Comparison of ENCODE assay signal across 11 cellular contexts in the genomic region with DNA sequence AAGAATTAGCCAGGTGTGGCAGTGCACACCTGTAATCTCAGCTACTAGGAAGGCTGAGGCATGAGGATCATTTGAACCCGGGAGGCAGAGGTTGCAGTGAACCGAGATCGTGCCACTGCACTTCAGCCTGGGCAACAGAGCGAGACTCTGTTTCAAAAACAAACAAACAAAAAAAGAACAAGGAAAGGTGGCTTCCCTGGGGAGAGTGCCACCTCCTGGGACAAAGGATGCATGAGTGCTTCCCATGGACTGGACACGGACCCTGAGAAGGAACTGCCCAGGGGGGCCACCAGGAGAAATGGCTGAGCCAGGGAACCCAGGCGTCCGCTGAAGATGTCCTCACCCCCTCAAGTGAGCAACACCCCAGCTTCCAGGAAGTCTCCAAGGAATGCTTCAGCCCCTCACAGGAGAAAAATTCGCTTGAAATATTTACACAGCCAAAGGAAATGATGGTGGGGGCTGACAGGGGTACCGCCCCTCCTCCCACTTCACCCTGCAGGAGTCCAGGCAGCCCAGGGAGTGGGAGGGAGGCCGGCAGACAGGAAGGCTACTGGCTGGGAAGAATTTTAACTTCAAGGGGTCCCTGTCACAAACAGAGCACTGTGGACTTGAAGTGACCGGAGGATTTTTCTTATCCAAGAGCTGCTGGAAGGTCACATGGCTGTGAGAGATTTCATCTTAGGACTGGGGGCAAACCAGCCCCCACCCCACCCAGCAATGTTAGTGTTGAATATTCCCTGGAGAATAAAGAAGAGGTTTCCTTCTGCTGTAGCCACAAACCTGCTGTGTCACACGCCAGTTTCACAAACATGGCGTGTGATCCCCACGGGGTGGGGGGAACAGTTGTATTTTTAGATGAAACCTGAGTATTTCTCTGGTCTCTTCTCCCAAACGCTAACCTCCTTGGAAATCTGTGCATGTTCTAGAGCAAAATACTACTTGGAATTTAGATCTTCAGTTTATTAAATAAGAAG.
DNase-seq lines count a peak whose midpoint lies in the region; ATAC-seq, FAIRE-seq and TF ChIP-seq lines count a peak whose summit lies in the region.
"Had no signal": no experiment of that assay in that cellular context is flagged by ENCODE, and none has a peak within 500 bp of the region (broad histone marks: within the 10 kb centered on the region; RNA-seq: fewer than 3 reads in every experiment).

No MANE protein-coding gene starts in this region.

- H3K4me3 ChIP-seq in AG04450 (ENCODE audit: low read depth, low read length) = no peak overlapping the region
- H3K4me3 ChIP-seq in choroid plexus epithelial cell (ENCODE audit: low read depth, low read length) = no peak overlapping the region

- TF ChIP-seq CTCF in AG04450 (IDR thresholded peaks at IDR 0.05; ENCODE audit: low read depth, low read length) (no peak), choroid plexus epithelial cell (conservative IDR thresholded peaks at IDR 0.05; ENCODE audit: low read depth, low read length) (peak; percentile 35), mesothelial cell of epicardium (IDR thresholded peaks at IDR 0.05; ENCODE audit: unreplicated experiment) (no peak), D721Med (IDR thresholded peaks at IDR 0.05; ENCODE audit: insufficient read depth, missing control alignments) (no peak)
- no peak for TF ChIP-seq CTCF in CD4-positive, alpha-beta T cell (IDR thresholded peaks at IDR 0.05)

- DNase-seq in AG04450 (ENCODE audit: low read depth, low spot score) = no peak
- DNase-seq in NCI-H2227 (lab: John Stamatoyannopoulos, UW; ENCODE audit: unreplicated experiment) = peak; percentile 14
- peak; percentile 33 for DNase-seq in choroid plexus epithelial cell (ENCODE audit: low read depth)
- DNase-seq in mesothelial cell of epicardium (ENCODE audit: low spot score in 2 of 2, unreplicated experiment in 2 of 2) = no peak
- DNase-seq in CD4-positive, alpha-beta T cell = no peak
- no peak for DNase-seq in D721Med (ENCODE audit: insufficient read length, low spot score)
- DNase-seq in DMS 273 treated with DMSO at 0.1 percent for 48 hours (lab: John Stamatoyannopoulos, UW) = no peak
- DNase-seq in activated naive CD4-positive, alpha-beta T cell treated with anti-CD3 and anti-CD28 coated beads, Interleukin-2, amount 50 U/mL, for 16 hours = no peak
- DNase-seq: Kasumi-1 had no signal

- no peak for FAIRE-seq in D721Med (lab: Jason Lieb, UNC)

- H3K9me3 ChIP-seq in AG04450 (ENCODE audit: control insufficient read depth, insufficient read depth, low read length) = no peaks in the 10 kb centered on the region
- H3K9me3 ChIP-seq in CD4-positive, alpha-beta T cell (ENCODE audit: control insufficient read depth, low read length) = no peaks in the 10 kb centered on the region

- H3K36me3 Mint-ChIP-seq in mesothelial cell of epicardium = no peaks in the 10 kb centered on the region
- no peaks in the 10 kb centered on the region for H3K36me3 Mint-ChIP-seq in CD4-positive, alpha-beta T cell (ENCODE audit: low read depth)

- H3K9me3 Mint-ChIP-seq in mesothelial cell of epicardium = no peaks in the 10 kb centered on the region
- H3K9me3 Mint-ChIP-seq in CD4-positive, alpha-beta T cell = no peaks in the 10 kb centered on the region
- H3K9me3 Mint-ChIP-seq: stimulated activated naive CD8-positive, alpha-beta T cell treated with anti-CD3 and anti-CD28 coated beads, Interleukin-15, Interleukin-2, amounts not matched to agents 100 ng/mL and 50 ng/mL, for 24 hours had no signal

- H3K4me1 Mint-ChIP-seq in mesothelial cell of epicardium = peaks cover 60% of the 10 kb centered on the region
- H3K4me1 Mint-ChIP-seq in CD4-positive, alpha-beta T cell (ENCODE audit: low read depth) = no peaks in the 10 kb centered on the region

- no peaks in the 10 kb centered on the region for H3K27me3 ChIP-seq in AG04450 (ENCODE audit: control insufficient read depth, insufficient read depth, low read length)
- no peaks in the 10 kb centered on the region for H3K27me3 ChIP-seq in CD4-positive, alpha-beta T cell (ENCODE audit: control insufficient read depth, insufficient read depth, low read length)

- peak overlapping the region; percentile 92 for H3K27ac Mint-ChIP-seq in mesothelial cell of epicardium
- no peak overlapping the region for H3K27ac Mint-ChIP-seq in CD4-positive, alpha-beta T cell
- H3K27ac Mint-ChIP-seq: stimulated activated naive CD8-positive, alpha-beta T cell treated with anti-CD3 and anti-CD28 coated beads, Interleukin-15, Interleukin-2, amounts not matched to agents 100 ng/mL and 50 ng/mL, for 24 hours had no signal

- POLR2A ChIA-PET in AG04450 (lab: Yijun Ruan, JAX) = no interaction called here
- POLR2A ChIA-PET in CD4-positive, alpha-beta T cell (lab: Charles Lee) = interaction anchor here (0.6 kb wide), 1 partner anchor 85 kb away, joined by 3 read pairs; no protein-coding TSS in a partner anchor

- H3K27me3 Mint-ChIP-seq in mesothelial cell of epicardium (ENCODE audit: low read depth) = no peaks in the 10 kb centered on the region
- no peaks in the 10 kb centered on the region for H3K27me3 Mint-ChIP-seq in CD4-positive, alpha-beta T cell
- H3K27me3 Mint-ChIP-seq: stimulated activated naive CD8-positive, alpha-beta T cell treated with anti-CD3 and anti-CD28 coated beads, Interleukin-15, Interleukin-2, amounts not matched to agents 100 ng/mL and 50 ng/mL, for 24 hours had no signal

- H3K27ac ChIP-seq in AG04450 (ENCODE audit: low read depth, low read length) = peak overlapping the region; percentile 21
- no peak overlapping the region for H3K27ac ChIP-seq in CD4-positive, alpha-beta T cell (ENCODE audit: low read depth, low read length)
- H3K27ac ChIP-seq: C4-2B had no signal

- intact Hi-C loops in CD4-positive, alpha-beta T cell (cut with DNase I, micrococcal nuclease) = no loop called here

- H3K4me3 Mint-ChIP-seq in mesothelial cell of epicardium = peak overlapping the region; percentile 32
- no peak overlapping the region for H3K4me3 Mint-ChIP-seq in CD4-positive, alpha-beta T cell
- H3K4me3 Mint-ChIP-seq: stimulated activated naive CD8-positive, alpha-beta T cell treated with anti-CD3 and anti-CD28 coated beads, Interleukin-15, Interleukin-2, amounts not matched to agents 100 ng/mL and 50 ng/mL, for 24 hours had no signal

- no peak for ATAC-seq in CD4-positive, alpha-beta T cell (ENCODE audit: poor library complexity)

- CTCF ChIA-PET in AG04450 (lab: Charles Lee) = interaction anchor here (0.6 to 1.8 kb wide), 2 partner anchors 8 to 65 kb away, joined by 3 to 11 read pairs; no protein-coding TSS in a partner anchor
- CTCF ChIA-PET in CD4-positive, alpha-beta T cell (lab: Charles Lee) = interaction anchor here (1.1 kb wide), 1 partner anchor 43 kb away, joined by 3 read pairs; no protein-coding TSS in a partner anchor

Comparison
In these comparisons a context has a peak if more than half of its experiments do, and no peak if none do; other contexts are left out.
1. DNase-seq: peak in NCI-H2227 (single experiment) and choroid plexus epithelial cell (single experiment); none in AG04450 (single experiment), mesothelial cell of epicardium (0 of 2), CD4-positive, alpha-beta T cell (0 of 10), D721Med (single experiment), DMS 273 treated with DMSO at 0.1 percent for 48 hours (single experiment) and activated naive CD4-positive, alpha-beta T cell treated with anti-CD3 and anti-CD28 coated beads, Interleukin-2, amount 50 U/mL, for 16 hours (single experiment).